In genomic region chr9:18785604-18786003, GRCh38 we compare ENCODE assay signal across 22 cellular contexts.
DNase-seq lines count a peak whose midpoint lies in the region; ATAC-seq and TF ChIP-seq lines count a peak whose summit lies in the region.
"Had no signal": no experiment of that assay in that cellular context is flagged by ENCODE, and none has a peak within 500 bp of the region (broad histone marks: within the 10 kb centered on the region; RNA-seq: fewer than 3 reads in every experiment).

No MANE protein-coding gene starts in this region.

- TF ChIP-seq CTCF in esophagus muscularis mucosa (IDR thresholded peaks at IDR 0.05) (no peak), right atrium auricular region (IDR thresholded peaks at IDR 0.05) (no peak), upper lobe of right lung (IDR thresholded peaks at IDR 0.05) (no peak), ovary (IDR thresholded peaks at IDR 0.05) (no peak)

- H3K36me3 ChIP-seq in esophagus muscularis mucosa (no peaks in the 10 kb centered on the region), right atrium auricular region (no peaks in the 10 kb centered on the region), upper lobe of right lung (no peaks in the 10 kb centered on the region), ovary (no peaks in the 10 kb centered on the region)
- H3K36me3 ChIP-seq: BLaER1, neutrophil, prostate gland, SJSA1, WERI-Rb-1 had no signal

- H3K27ac ChIP-seq in esophagus muscularis mucosa (replicated peaks in 1 of 4) (peak overlapping the region; percentile 51 to 66 (median 65)), right atrium auricular region (peak overlapping the region; percentile 60 to 67), upper lobe of right lung (peak overlapping the region; percentile 24), ovary (no peak overlapping the region)
- H3K27ac ChIP-seq: BLaER1, neutrophil, prostate gland, SJSA1, WERI-Rb-1 had no signal

- H3K4me3 ChIP-seq in esophagus muscularis mucosa (no peak overlapping the region), right atrium auricular region (no peak overlapping the region), upper lobe of right lung (no peak overlapping the region), ovary (no peak overlapping the region)
- H3K4me3 ChIP-seq: BLaER1, prostate gland, SJSA1 had no signal

- TF ChIP-seq EP300 in esophagus muscularis mucosa (IDR thresholded peaks at IDR 0.05) (no peak), ovary (IDR thresholded peaks at IDR 0.05) (no peak)

- H3K9me3 ChIP-seq in esophagus muscularis mucosa (no peaks in the 10 kb centered on the region), right atrium auricular region (no peaks in the 10 kb centered on the region), upper lobe of right lung (no peaks in the 10 kb centered on the region), ovary (no peaks in the 10 kb centered on the region)
- H3K9me3 ChIP-seq: BLaER1, neutrophil, prostate gland, SJSA1 had no signal

- H3K4me1 ChIP-seq in esophagus muscularis mucosa (peaks cover 20 to 41% (median 34%) of the 10 kb centered on the region in 4 donors), right atrium auricular region (peaks cover 0 to 22% of the 10 kb centered on the region in 2 donors), upper lobe of right lung (peaks cover 6% of the 10 kb centered on the region), ovary (ENCODE audit: insufficient read depth) (peaks cover 10% of the 10 kb centered on the region)
- H3K4me1 ChIP-seq: BLaER1, prostate gland, SJSA1 had no signal

- TF ChIP-seq POLR2A in esophagus muscularis mucosa (IDR thresholded peaks at IDR 0.05; ENCODE audit: low read depth) (no peak), ovary (IDR thresholded peaks at IDR 0.05) (no peak)

- WGBS in esophagus muscularis mucosa: 88% methylated on average over 2 of the region's 2 CpGs
- 88 to 95% (median 90%) methylated on average over 2 of the region's 2 CpGs for WGBS in ovary, 3 donors

- no peak for ATAC-seq in upper lobe of right lung
- ATAC-seq in HG02870 (IDR thresholded peaks at IDR 0.05; ENCODE audit: unreplicated experiment): no peak
- ATAC-seq: left lobe of liver; stimulated activated memory B cell treated with anti-CD40 and anti-IgM and Interleukin-4, amounts not matched to agents 10 μg/mL and 1 μg/mL and 100 μg/mL, for 72 hours had no signal

- DNase-seq in esophagus muscularis mucosa (ENCODE audit: extremely low spot score) (peak; percentile 2), right atrium auricular region (ENCODE audit: low spot score) (no peak), pulmonary artery endothelial cell (ENCODE audit: low read depth, low spot score) (peak; percentile 66), upper lobe of right lung (no peak), ovary (no peak)
- DNase-seq in activated CD4-positive, alpha-beta T cell treated with anti-CD3 and anti-CD28 coated beads, Interleukin-2, amount 50 U/mL, for 4 hours: no peak
- DNase-seq: activated CD4-positive, alpha-beta T cell treated with anti-CD3 and anti-CD28 coated beads, Interleukin-2, amount 10 ng/mL, durations not matched to agents 24 days and 14 days; activated gamma-delta T cell; activated T-cell treated with anti-CD3 and anti-CD28 coated beads, Interleukin-2, amount 50 U/mL, for 1 hour; EL; NCI-H1048; NCI-H2107; NCI-H748 treated with DMSO at 0.1 percent for 48 hours; T-helper 9 cell; WERI-Rb-1 had no signal

- intact Hi-C loops in esophagus muscularis mucosa (cut with DNase I) (no loop called here), upper lobe of right lung (cut with DNase I) (no loop called here), ovary (cut with DNase I) (no loop called here)

- H3K27me3 ChIP-seq in esophagus muscularis mucosa: no peaks in the 10 kb centered on the region
- no peaks in the 10 kb centered on the region for H3K27me3 ChIP-seq in right atrium auricular region
- H3K27me3 ChIP-seq in upper lobe of right lung: no peaks in the 10 kb centered on the region
- no peaks in the 10 kb centered on the region for H3K27me3 ChIP-seq in ovary
- H3K27me3 ChIP-seq: BLaER1, neutrophil, SJSA1 had no signal

Comparison
In these comparisons a context has a peak if more than half of its experiments do, and no peak if none do; other contexts are left out.
1. DNase-seq: peak in esophagus muscularis mucosa (single experiment) and pulmonary artery endothelial cell (single experiment); none in right atrium auricular region (single experiment), upper lobe of right lung (single experiment), ovary (0 of 5) and activated CD4-positive, alpha-beta T cell treated with anti-CD3 and anti-CD28 coated beads, Interleukin-2, amount 50 U/mL, for 4 hours (0 of 2).
2. H3K27ac ChIP-seq: peak in esophagus muscularis mucosa (4 of 4), right atrium auricular region (2 of 2) and upper lobe of right lung (single experiment); none in ovary (0 of 2).